Comparison of ENCODE assay signal across 25 cellular contexts in genomic region chr13:72149701-72150100, GRCh38.
DNase-seq lines count a peak whose midpoint lies in the region; ATAC-seq, FAIRE-seq and TF ChIP-seq lines count a peak whose summit lies in the region.
"Had no signal": no experiment of that assay in that cellular context is flagged by ENCODE, and none has a peak within 500 bp of the region (broad histone marks: within the 10 kb centered on the region; RNA-seq: fewer than 3 reads in every experiment).

No MANE protein-coding gene starts in this region.

- H3K4me2 ChIP-seq in astrocyte (ENCODE audit: low read length), result no peak overlapping the region
- H3K4me2 ChIP-seq: A549; BLaER1 treated with 17β-estradiol and CSF1 and Interleukin-3, amounts not matched to agents 10 nM and 100 nM; GM23338 had no signal

- peaks cover 11% of the 10 kb centered on the region for H3K4me1 ChIP-seq in astrocyte (ENCODE audit: insufficient read depth, low read length)
- H3K4me1 ChIP-seq in small intestine (ENCODE audit: control insufficient read depth in 2 of 2, insufficient read depth in 1 of 2, low read depth in 1 of 2, low read length in 1 of 2), result no peaks in the 10 kb centered on the region
- H3K4me1 ChIP-seq: A549; BE2C; BLaER1 treated with 17β-estradiol and CSF1 and Interleukin-3, amounts not matched to agents 10 nM and 100 nM; HAP-1 had no signal

- no peaks in the 10 kb centered on the region for H3K79me2 ChIP-seq in astrocyte (ENCODE audit: insufficient read depth, low read length)

- H3K27me3 ChIP-seq in astrocyte (ENCODE audit: insufficient read depth, low read length) (no peaks in the 10 kb centered on the region), small intestine (ENCODE audit: control insufficient read depth in 2 of 2, insufficient read depth in 2 of 2, low read length in 2 of 2) (no peaks in the 10 kb centered on the region)
- H3K27me3 ChIP-seq: BE2C; BLaER1 treated with 17β-estradiol and CSF1 and Interleukin-3, amounts not matched to agents 10 nM and 100 nM had no signal

- no peaks in the 10 kb centered on the region for H3K36me3 Mint-ChIP-seq in astrocyte (ENCODE audit: low read depth, unreplicated experiment)
- no peaks in the 10 kb centered on the region for H3K36me3 Mint-ChIP-seq in mesothelial cell of epicardium
- no peaks in the 10 kb centered on the region for H3K36me3 Mint-ChIP-seq in activated naive CD8-positive, alpha-beta T cell treated with anti-CD3 and anti-CD28 coated beads, Interleukin-2, amount 50 U/mL, for 24 hours (ENCODE audit: low read depth)
- H3K36me3 Mint-ChIP-seq: CD14-positive monocyte; CD8-positive, alpha-beta memory T cell had no signal

- H3K36me3 ChIP-seq in astrocyte (ENCODE audit: insufficient read depth, low read length) (no peaks in the 10 kb centered on the region), small intestine (ENCODE audit: control insufficient read depth in 2 of 2, insufficient read depth in 2 of 2, low read length in 2 of 2) (no peaks in the 10 kb centered on the region)
- H3K36me3 ChIP-seq: BE2C; BLaER1 treated with 17β-estradiol and CSF1 and Interleukin-3, amounts not matched to agents 10 nM and 100 nM; HAP-1 had no signal

- peak overlapping the region; percentile 0 for H3K27ac Mint-ChIP-seq in astrocyte (ENCODE audit: unreplicated experiment)
- H3K27ac Mint-ChIP-seq in mesothelial cell of epicardium, result peak overlapping the region; percentile 52
- H3K27ac Mint-ChIP-seq in activated naive CD8-positive, alpha-beta T cell treated with anti-CD3 and anti-CD28 coated beads, Interleukin-2, amount 50 U/mL, for 24 hours, result no peak overlapping the region
- H3K27ac Mint-ChIP-seq: CD14-positive monocyte; CD4-positive, alpha-beta T cell; CD8-positive, alpha-beta memory T cell; HFFc6 had no signal

- H3K4me1 Mint-ChIP-seq in astrocyte (ENCODE audit: low read depth, unreplicated experiment) (peaks cover 39% of the 10 kb centered on the region), mesothelial cell of epicardium (peaks cover 34% of the 10 kb centered on the region)
- H3K4me1 Mint-ChIP-seq in activated naive CD8-positive, alpha-beta T cell treated with anti-CD3 and anti-CD28 coated beads, Interleukin-2, amount 50 U/mL, for 24 hours, result no peaks in the 10 kb centered on the region
- H3K4me1 Mint-ChIP-seq: CD14-positive monocyte; CD8-positive, alpha-beta memory T cell had no signal

- H2AFZ ChIP-seq in astrocyte (ENCODE audit: low read depth, low read length), result no peak overlapping the region
- H2AFZ ChIP-seq: GM23338 had no signal

- H3K27ac ChIP-seq in astrocyte (ENCODE audit: low read depth, low read length), result no peak overlapping the region
- H3K27ac ChIP-seq in small intestine (ENCODE audit: low read depth in 1 of 2, low read length in 1 of 2), result no peak overlapping the region
- H3K27ac ChIP-seq: A549; BLaER1 treated with 17β-estradiol and CSF1 and Interleukin-3, amounts not matched to agents 10 nM and 100 nM had no signal

- ATAC-seq in HG03439 (IDR thresholded peaks at IDR 0.05; ENCODE audit: unreplicated experiment), result no peak
- ATAC-seq in activated naive CD8-positive, alpha-beta T cell treated with anti-CD3 and anti-CD28 coated beads, Interleukin-2, amount 50 U/mL, for 24 hours, result no peak
- ATAC-seq: A549, GM12878, GM23338 had no signal

- no peaks in the 10 kb centered on the region for H4K20me1 ChIP-seq in astrocyte (ENCODE audit: insufficient read depth, low read length)
- H4K20me1 ChIP-seq: BLaER1 treated with 17β-estradiol and CSF1 and Interleukin-3, amounts not matched to agents 10 nM and 100 nM had no signal

- H3K4me3 Mint-ChIP-seq in astrocyte (ENCODE audit: unreplicated experiment) (no peak overlapping the region), mesothelial cell of epicardium (no peak overlapping the region)
- H3K4me3 Mint-ChIP-seq in activated naive CD8-positive, alpha-beta T cell treated with anti-CD3 and anti-CD28 coated beads, Interleukin-2, amount 50 U/mL, for 24 hours, result no peak overlapping the region
- H3K4me3 Mint-ChIP-seq: CD14-positive monocyte; CD4-positive, alpha-beta T cell; CD8-positive, alpha-beta memory T cell; GM23338; HFFc6 had no signal

- H3K9me3 ChIP-seq in astrocyte (ENCODE audit: insufficient read depth, low read depth, low read length), result no peaks in the 10 kb centered on the region
- no peaks in the 10 kb centered on the region for H3K9me3 ChIP-seq in small intestine (ENCODE audit: control insufficient read depth, low read depth)
- H3K9me3 ChIP-seq: A549; BE2C; BLaER1 treated with 17β-estradiol and CSF1 and Interleukin-3, amounts not matched to agents 10 nM and 100 nM; HAP-1 had no signal

- H3K9ac ChIP-seq in astrocyte (ENCODE audit: low read length), result no peak overlapping the region
- H3K9ac ChIP-seq: BLaER1 treated with 17β-estradiol and CSF1 and Interleukin-3, amounts not matched to agents 10 nM and 100 nM had no signal

- H3K4me3 ChIP-seq in astrocyte (ENCODE audit: insufficient read depth, low read depth, low read length), result no peak overlapping the region
- no peak overlapping the region for H3K4me3 ChIP-seq in small intestine (ENCODE audit: low read depth in 1 of 2, low read length in 2 of 2)
- H3K4me3 ChIP-seq: A549; BLaER1 treated with 17β-estradiol and CSF1 and Interleukin-3, amounts not matched to agents 10 nM and 100 nM; GM12878; GM23338; HAP-1 had no signal

- FAIRE-seq in astrocyte (lab: Jason Lieb, UNC) (no peak), small intestine (lab: Jason Lieb, UNC) (no peak)
- FAIRE-seq: A549, GM12878 had no signal

- DNase-seq in HuH-7.5 (ENCODE audit: low spot score), result peak; percentile 6
- DNase-seq in astrocyte (ENCODE audit: low read depth), result no peak
- DNase-seq in mesothelial cell of epicardium (ENCODE audit: low spot score in 2 of 2, unreplicated experiment in 2 of 2), result no peak
- DNase-seq in small intestine, result peak; percentile 1
- no peak for DNase-seq in NCI-H2171 treated with DMSO at 0.1 percent for 48 hours (lab: John Stamatoyannopoulos, UW)
- DNase-seq in midbrain (lab: John Stamatoyannopoulos, UW), result no peak
- no peak for DNase-seq in activated naive CD8-positive, alpha-beta T cell treated with anti-CD3 and anti-CD28 coated beads, Interleukin-2, amount 50 U/mL, for 24 hours
- DNase-seq: 8988T; ACHN; AML-193; BE2C; Calu3; CD4-positive, alpha-beta T cell; CD8-positive, alpha-beta memory T cell; COR-L47; EL; GDM1; HFFc6 had no signal

- TF ChIP-seq CTCF in astrocyte (IDR thresholded peaks at IDR 0.05; ENCODE audit: insufficient read depth, low read depth, low read length), result no peak
- no peak for TF ChIP-seq CTCF in mesothelial cell of epicardium (IDR thresholded peaks at IDR 0.05; ENCODE audit: unreplicated experiment)

- H3K27me3 Mint-ChIP-seq in astrocyte (ENCODE audit: low read depth, unreplicated experiment) (no peaks in the 10 kb centered on the region), mesothelial cell of epicardium (ENCODE audit: low read depth) (no peaks in the 10 kb centered on the region)
- no peaks in the 10 kb centered on the region for H3K27me3 Mint-ChIP-seq in activated naive CD8-positive, alpha-beta T cell treated with anti-CD3 and anti-CD28 coated beads, Interleukin-2, amount 50 U/mL, for 24 hours
- H3K27me3 Mint-ChIP-seq: CD4-positive, alpha-beta T cell; CD8-positive, alpha-beta memory T cell had no signal

- H3K9me3 Mint-ChIP-seq in astrocyte (ENCODE audit: unreplicated experiment) (no peaks in the 10 kb centered on the region), mesothelial cell of epicardium (peaks cover 4% of the 10 kb centered on the region)
- H3K9me3 Mint-ChIP-seq in activated naive CD8-positive, alpha-beta T cell treated with anti-CD3 and anti-CD28 coated beads, Interleukin-2, amount 50 U/mL, for 24 hours, result no peaks in the 10 kb centered on the region
- H3K9me3 Mint-ChIP-seq: GM23338 had no signal

Comparison
In these comparisons a context has a peak if more than half of its experiments do, and no peak if none do; other contexts are left out.
1. DNase-seq: peak in HuH-7.5 (single experiment) and small intestine (single experiment); none in astrocyte (single experiment), mesothelial cell of epicardium (0 of 2), NCI-H2171 treated with DMSO at 0.1 percent for 48 hours (single experiment), midbrain (single experiment) and activated naive CD8-positive, alpha-beta T cell treated with anti-CD3 and anti-CD28 coated beads, Interleukin-2, amount 50 U/mL, for 24 hours (single experiment).